ENCODE assay signal across 24 cellular contexts in the genomic region with DNA sequence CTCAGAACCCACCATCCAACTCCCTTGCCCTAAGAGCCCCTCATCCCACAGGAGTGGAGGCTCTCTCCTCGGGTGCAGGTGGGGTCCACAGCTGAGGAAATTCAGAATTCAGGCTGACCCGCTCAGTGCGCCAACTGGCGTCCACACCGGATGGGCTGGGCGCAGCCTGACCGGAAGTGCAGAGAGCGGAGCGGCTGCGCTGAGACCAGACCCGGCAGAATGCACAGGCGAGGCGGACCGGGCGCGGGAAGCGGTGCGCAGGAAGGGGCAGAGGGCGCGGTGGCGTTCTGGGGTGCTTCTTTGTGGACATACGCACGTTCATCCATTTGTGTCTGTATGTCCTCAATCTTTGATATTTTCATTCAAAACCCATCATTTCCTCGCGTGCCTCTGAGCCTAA.
A peak's percentile ranks its signal among the peaks of the same experiment; 100 is the strongest.
DNase-seq lines count a peak whose midpoint lies in the region; ATAC-seq and TF ChIP-seq lines count a peak whose summit lies in the region.
"Had no signal": no experiment of that assay in that cellular context is flagged by ENCODE, and none has a peak within 500 bp of the region (broad histone marks: within the 10 kb centered on the region; RNA-seq: fewer than 3 reads in every experiment).

No MANE protein-coding gene starts in this region.

- peak overlapping the region in 1 of 2 donors; percentile 2 for H3K4me3 ChIP-seq in right atrium auricular region
- H3K4me3 ChIP-seq in astrocyte of the spinal cord (ENCODE audit: low read depth, low read length) = peak overlapping the region; percentile 4
- peak overlapping the region; percentile 16 for H3K4me3 ChIP-seq in upper lobe of right lung
- H3K4me3 ChIP-seq: Peyer's patch had no signal

- ATAC-seq in Right ventricle myocardium inferior = peak; percentile 31
- ATAC-seq in upper lobe of right lung = peak; percentile 58
- ATAC-seq: HepG2, sciatic nerve had no signal

- H3K27me3 ChIP-seq in right atrium auricular region (no peaks in the 10 kb centered on the region), upper lobe of right lung (no peaks in the 10 kb centered on the region)
- H3K27me3 ChIP-seq: neutrophil, Peyer's patch, stomach had no signal

- H3K36me3 ChIP-seq in right atrium auricular region = no peaks in the 10 kb centered on the region
- no peaks in the 10 kb centered on the region for H3K36me3 ChIP-seq in upper lobe of right lung
- H3K36me3 ChIP-seq: neutrophil, Peyer's patch, stomach had no signal

- DNase-seq in Right ventricle myocardium inferior (ENCODE audit: missing footprints) (no peak), right atrium auricular region (ENCODE audit: low spot score) (no peak), astrocyte of the spinal cord (ENCODE audit: low read depth, low spot score) (no peak), left kidney (ENCODE audit: low read depth, low spot score) (peak; percentile 58), upper lobe of right lung (no peak), posterior vena cava (ENCODE audit: low spot score) (no peak)
- DNase-seq in activated T-helper 1 cell treated with anti-CD3 and anti-CD28 coated beads, Interleukin-12 subunit alpha, Interleukin-12 subunit beta, Interleukin-2, Interleukin-4 antibody, amounts not matched to agents 30 ng/mL and 10 ng/mL and 1 ng/mL, durations not matched to agents 14 hours and 24 hours and 36 hours (ENCODE audit: low spot score) = no peak
- no peak for DNase-seq in effector CD8-positive, alpha-beta T cell (lab: John Stamatoyannopoulos, UW)
- DNase-seq: activated B cell treated with CpG ODN at 0.5 μM for 24 hours; activated CD4-positive, alpha-beta memory T cell treated with anti-CD3 and anti-CD28 coated beads, Interleukin-2, amount 10 ng/mL, durations not matched to agents 7 days and 5 days; activated T-cell treated with anti-CD3 and anti-CD28 coated beads for 4 hours; CD8-positive, alpha-beta memory T cell; central memory CD4-positive, alpha-beta T cell; foreskin melanocyte; islet precursor cell; NCI-H1092; NCI-H2029; NCI-H345; Peyer's patch; stomach had no signal

- H3K27ac ChIP-seq in right atrium auricular region = no peak overlapping the region
- H3K27ac ChIP-seq in upper lobe of right lung = no peak overlapping the region
- H3K27ac ChIP-seq: neutrophil, Peyer's patch, stomach had no signal

- TF ChIP-seq CTCF in right atrium auricular region (IDR thresholded peaks at IDR 0.05) (no peak), astrocyte of the spinal cord (IDR thresholded peaks at IDR 0.05; ENCODE audit: low read depth, low read length) (no peak), upper lobe of right lung (IDR thresholded peaks at IDR 0.05) (no peak)

- H3K27ac Mint-ChIP-seq in activated T-helper 1 cell treated with anti-CD3 and anti-CD28 coated beads, Interleukin-12 subunit alpha, Interleukin-12 subunit beta, Interleukin-2, Interleukin-4 antibody, amounts not matched to agents 30 ng/mL and 10 ng/mL and 1 ng/mL, durations not matched to agents 14 hours and 24 hours and 36 hours = no peak overlapping the region
- H3K27ac Mint-ChIP-seq: activated B cell treated with CpG ODN at 0.5 μM for 24 hours; activated CD4-positive, alpha-beta memory T cell treated with anti-CD3 and anti-CD28 coated beads, Interleukin-2, amount 10 ng/mL, durations not matched to agents 7 days and 5 days; type B pancreatic cell had no signal

- H3K9me3 Mint-ChIP-seq in activated T-helper 1 cell treated with anti-CD3 and anti-CD28 coated beads, Interleukin-12 subunit alpha, Interleukin-12 subunit beta, Interleukin-2, Interleukin-4 antibody, amounts not matched to agents 30 ng/mL and 10 ng/mL and 1 ng/mL, durations not matched to agents 14 hours and 24 hours and 36 hours = peaks cover 29% of the 10 kb centered on the region
- H3K9me3 Mint-ChIP-seq: type B pancreatic cell had no signal

- no peaks in the 10 kb centered on the region for H3K27me3 Mint-ChIP-seq in activated T-helper 1 cell treated with anti-CD3 and anti-CD28 coated beads, Interleukin-12 subunit alpha, Interleukin-12 subunit beta, Interleukin-2, Interleukin-4 antibody, amounts not matched to agents 30 ng/mL and 10 ng/mL and 1 ng/mL, durations not matched to agents 14 hours and 24 hours and 36 hours (ENCODE audit: insufficient read depth)
- H3K27me3 Mint-ChIP-seq: activated B cell treated with CpG ODN at 0.5 μM for 24 hours; activated CD4-positive, alpha-beta memory T cell treated with anti-CD3 and anti-CD28 coated beads, Interleukin-2, amount 10 ng/mL, durations not matched to agents 7 days and 5 days; CD8-positive, alpha-beta memory T cell; type B pancreatic cell had no signal

- peaks cover 0 to 5% of the 10 kb centered on the region in 2 donors for H3K9me3 ChIP-seq in right atrium auricular region
- H3K9me3 ChIP-seq in upper lobe of right lung = no peaks in the 10 kb centered on the region
- H3K9me3 ChIP-seq: neutrophil, Peyer's patch had no signal

- in situ Hi-C loops in astrocyte of the spinal cord (cut with HindIII; ENCODE audit: low sequenced_read_pairs) = no loop called here

- no peaks in the 10 kb centered on the region for H3K4me1 Mint-ChIP-seq in activated T-helper 1 cell treated with anti-CD3 and anti-CD28 coated beads, Interleukin-12 subunit alpha, Interleukin-12 subunit beta, Interleukin-2, Interleukin-4 antibody, amounts not matched to agents 30 ng/mL and 10 ng/mL and 1 ng/mL, durations not matched to agents 14 hours and 24 hours and 36 hours (ENCODE audit: low read depth)
- H3K4me1 Mint-ChIP-seq: activated B cell treated with CpG ODN at 0.5 μM for 24 hours; activated CD4-positive, alpha-beta memory T cell treated with anti-CD3 and anti-CD28 coated beads, Interleukin-2, amount 10 ng/mL, durations not matched to agents 7 days and 5 days; CD8-positive, alpha-beta memory T cell had no signal

- H3K36me3 Mint-ChIP-seq in activated T-helper 1 cell treated with anti-CD3 and anti-CD28 coated beads, Interleukin-12 subunit alpha, Interleukin-12 subunit beta, Interleukin-2, Interleukin-4 antibody, amounts not matched to agents 30 ng/mL and 10 ng/mL and 1 ng/mL, durations not matched to agents 14 hours and 24 hours and 36 hours (ENCODE audit: low read depth) = peaks cover 1% of the 10 kb centered on the region
- H3K36me3 Mint-ChIP-seq: type B pancreatic cell had no signal

- intact Hi-C loops in Right ventricle myocardium inferior (cut with DNase I) = no loop called here
- intact Hi-C loops in upper lobe of right lung (cut with DNase I) = no loop called here
- intact Hi-C loops in activated T-helper 1 cell treated with anti-CD3 and anti-CD28 coated beads, Interleukin-12 subunit alpha, Interleukin-12 subunit beta, Interleukin-2, Interleukin-4 antibody, amounts not matched to agents 30 ng/mL and 10 ng/mL and 1 ng/mL, durations not matched to agents 14 hours and 24 hours and 36 hours (cut with micrococcal nuclease) = no loop called here
- intact Hi-C loops in posterior vena cava (cut with DNase I) = no loop called here

- no peak overlapping the region for H3K4me3 Mint-ChIP-seq in activated T-helper 1 cell treated with anti-CD3 and anti-CD28 coated beads, Interleukin-12 subunit alpha, Interleukin-12 subunit beta, Interleukin-2, Interleukin-4 antibody, amounts not matched to agents 30 ng/mL and 10 ng/mL and 1 ng/mL, durations not matched to agents 14 hours and 24 hours and 36 hours
- H3K4me3 Mint-ChIP-seq: activated B cell treated with CpG ODN at 0.5 μM for 24 hours; activated CD4-positive, alpha-beta memory T cell treated with anti-CD3 and anti-CD28 coated beads, Interleukin-2, amount 10 ng/mL, durations not matched to agents 7 days and 5 days; CD8-positive, alpha-beta memory T cell; type B pancreatic cell had no signal

- H3K4me1 ChIP-seq in right atrium auricular region (no peaks in the 10 kb centered on the region), upper lobe of right lung (no peaks in the 10 kb centered on the region)
- H3K4me1 ChIP-seq: Peyer's patch, stomach had no signal
